Comparison of ENCODE assay signal across 26 cellular contexts in the genomic region with DNA sequence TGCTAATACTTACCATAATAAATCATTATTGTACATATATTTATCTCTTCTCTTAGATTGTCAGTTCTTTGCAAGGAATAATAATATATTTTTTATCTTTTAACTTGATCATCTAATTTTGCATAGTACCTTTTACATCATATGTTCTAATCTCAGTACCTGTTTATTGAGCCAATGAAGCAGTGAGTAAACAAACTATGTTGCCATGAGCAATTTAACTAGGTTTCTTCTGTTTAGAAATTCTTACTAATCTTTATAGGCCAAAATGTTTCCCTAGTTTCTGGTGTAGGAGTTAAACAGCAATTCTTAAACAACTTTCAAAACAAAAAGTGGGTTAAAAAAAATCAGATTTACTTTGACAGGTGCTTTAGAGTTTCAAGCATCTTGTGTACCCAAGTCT.
"Had no signal": no experiment of that assay in that cellular context is flagged by ENCODE, and none has a peak within 500 bp of the region (broad histone marks: within the 10 kb centered on the region; RNA-seq: fewer than 3 reads in every experiment).

No MANE protein-coding gene starts in this region.

- H3K79me2 ChIP-seq: parathyroid adenoma had no signal

- H3K27ac ChIP-seq: neutrophil, parathyroid adenoma, psoas muscle, right lobe of liver, sigmoid colon, stomach, thoracic aorta, thyroid gland, tibial nerve, upper lobe of left lung, uterus had no signal

- H3K9me3 ChIP-seq: neutrophil, psoas muscle, right lobe of liver, sigmoid colon, stomach, thoracic aorta, thyroid gland, tibial nerve, upper lobe of left lung, uterus had no signal

- H3K36me3 ChIP-seq: neutrophil, right lobe of liver, sigmoid colon, stomach, thoracic aorta, thyroid gland, tibial nerve, upper lobe of left lung, uterus had no signal

- H3K4me1 ChIP-seq: parathyroid adenoma, psoas muscle, right lobe of liver, thyroid gland, tibial nerve, upper lobe of left lung, uterus had no signal

- H3K9ac ChIP-seq: parathyroid adenoma had no signal

- DNase-seq: naive thymus-derived CD8-positive, alpha-beta T cell; nephron progenitor cell; nucleus accumbens; posterior cingulate gyrus; psoas muscle; right cardiac atrium; right lobe of liver; sigmoid colon; small intestine; stimulated activated CD4-positive, alpha-beta T cell treated with anti-CD3 and anti-CD28 coated beads, Interleukin-15, amount 100 ng/mL, for 24 hours; stimulated activated CD4-positive, alpha-beta T cell treated with anti-CD3 and anti-CD28 coated beads, Interleukin-2, amount 100 ng/mL, for 24 hours; stimulated activated CD4-positive, alpha-beta T cell treated with anti-CD3 and anti-CD28 coated beads, Interleukin-2, amount 100 ng/mL, for 48 hours; stimulated activated CD4-positive, alpha-beta T cell treated with anti-CD3 and anti-CD28 coated beads, Interleukin-4, amount 100 ng/mL, for 24 hours; stimulated activated naive B cell treated with anti-CD40 and anti-IgM and Interleukin-4, amounts not matched to agents 10 μg/mL and 1 μg/mL and 100 μg/mL, for 72 hours; stimulated activated naive CD4-positive, alpha-beta T cell treated with Interleukin-2 at 50 U/mL for 16 hours; stomach; thyroid gland; trophoblast cell; upper lobe of left lung; uterus had no signal

- H2AFZ ChIP-seq: parathyroid adenoma had no signal

- H3K4me3 ChIP-seq: psoas muscle, right lobe of liver, sigmoid colon, stomach, thoracic aorta, thyroid gland, tibial nerve, upper lobe of left lung, uterus had no signal

- ATAC-seq: naive thymus-derived CD8-positive, alpha-beta T cell; natural killer cell treated with Interleukin-12 subunit alpha and Interleukin-12 subunit beta and Interleukin-15 and Interleukin-18, amount 100 ng/mL, for 72 hours; psoas muscle; right cardiac atrium; right lobe of liver; stimulated activated effector memory CD8-positive, alpha-beta T cell treated with anti-CD3 and anti-CD28 coated beads, Interleukin-12 subunit alpha, Interleukin-12 subunit beta, amount 100 ng/mL, for 72 hours; stimulated activated naive B cell treated with anti-CD40 and anti-IgM and Interleukin-4, amounts not matched to agents 10 μg/mL and 1 μg/mL and 100 μg/mL, for 72 hours had no signal

- H3K27me3 ChIP-seq: neutrophil, right lobe of liver, sigmoid colon, stomach, thyroid gland, tibial nerve, upper lobe of left lung, uterus had no signal
